Comparison of ENCODE assay signal across 21 cellular contexts in the genomic region with DNA sequence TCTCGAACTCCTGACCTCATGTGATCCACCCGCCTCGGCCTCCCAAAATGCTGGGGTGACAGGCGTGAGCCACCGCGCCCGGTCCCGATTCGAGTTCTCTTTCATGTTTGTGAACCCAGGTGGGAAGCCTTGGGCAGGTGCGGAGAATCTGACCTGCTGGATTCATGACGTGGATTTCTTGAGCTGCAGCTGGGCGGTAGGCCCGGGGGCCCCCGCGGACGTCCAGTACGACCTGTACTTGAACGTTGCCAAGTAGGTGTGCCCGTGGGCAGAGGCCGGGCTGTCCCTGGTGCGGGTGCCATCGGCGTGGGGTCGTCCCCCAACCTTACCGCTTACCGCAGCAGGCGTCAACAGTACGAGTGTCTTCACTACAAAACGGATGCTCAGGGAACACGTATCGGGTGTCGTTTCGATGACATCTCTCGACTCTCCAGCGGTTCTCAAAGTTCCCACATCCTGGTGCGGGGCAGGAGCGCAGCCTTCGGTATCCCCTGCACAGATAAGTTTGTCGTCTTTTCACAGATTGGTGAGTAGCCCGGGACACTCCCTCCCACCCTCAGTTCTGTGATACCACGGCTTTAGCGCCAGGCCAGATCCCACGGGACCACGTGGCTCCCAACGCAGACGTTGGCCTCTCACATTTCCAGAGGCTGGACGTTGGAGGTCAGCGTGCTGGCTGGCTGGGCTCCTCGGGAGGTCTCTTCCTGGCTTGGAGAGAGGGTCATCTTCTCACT. TPM values are rescaled to one million over a fixed set of nuclear protein-coding genes. Genes with fewer than 3 reads are reported as not detected.
"Had no signal": no experiment of that assay in that cellular context is flagged by ENCODE, and none has a peak within 500 bp of the region (broad histone marks: within the 10 kb centered on the region; RNA-seq: fewer than 3 reads in every experiment).

No MANE protein-coding gene starts in this region.

- ATAC-seq: pancreas had no signal

- H3K4me3 ChIP-seq: coronary artery, heart left ventricle, neural progenitor cell, pancreas, prostate gland, right lobe of liver, stomach had no signal

- DNase-seq: effector CD4-positive, alpha-beta T cell; endodermal cell; foreskin melanocyte; hippocampal formation; kidney glomerular epithelial cell; occipital lobe; stimulated activated CD4-positive, alpha-beta T cell treated with anti-CD3 and anti-CD28 coated beads, Interleukin-2, amount 100 ng/mL, for 24 hours; stimulated activated naive CD4-positive, alpha-beta T cell; stomach; substantia nigra; trophoblast cell had no signal

- H3K27me3 Mint-ChIP-seq: natural killer cell treated with Interleukin-12 subunit alpha and Interleukin-12 subunit beta and Interleukin-15 and Interleukin-18, amount 100 ng/mL, for 72 hours had no signal

- H3K4me1 ChIP-seq: pancreas, prostate gland, right lobe of liver, stomach had no signal

- H3K9me3 Mint-ChIP-seq: endodermal cell; mesothelial cell of epicardium; natural killer cell treated with Interleukin-12 subunit alpha and Interleukin-12 subunit beta and Interleukin-15 and Interleukin-18, amount 100 ng/mL, for 72 hours; neural progenitor cell had no signal

- H3K4me1 Mint-ChIP-seq: mesothelial cell of epicardium had no signal

- H3K4me3 Mint-ChIP-seq: endodermal cell; mesothelial cell of epicardium; natural killer cell treated with Interleukin-12 subunit alpha and Interleukin-12 subunit beta and Interleukin-15 and Interleukin-18, amount 100 ng/mL, for 72 hours; neural progenitor cell had no signal

- H3K9me3 ChIP-seq: heart left ventricle, pancreas, prostate gland, right lobe of liver, stomach had no signal

- H3K27me3 ChIP-seq: heart left ventricle, neural progenitor cell, pancreas, right lobe of liver, stomach had no signal

- H3K27ac Mint-ChIP-seq: endodermal cell; mesothelial cell of epicardium; natural killer cell treated with Interleukin-12 subunit alpha and Interleukin-12 subunit beta and Interleukin-15 and Interleukin-18, amount 100 ng/mL, for 72 hours; neural progenitor cell had no signal

- H3K27ac ChIP-seq: coronary artery, heart left ventricle, neural progenitor cell, pancreas, prostate gland, right lobe of liver, stomach had no signal

- H3K36me3 Mint-ChIP-seq: mesothelial cell of epicardium; natural killer cell treated with Interleukin-12 subunit alpha and Interleukin-12 subunit beta and Interleukin-15 and Interleukin-18, amount 100 ng/mL, for 72 hours had no signal

- H3K36me3 ChIP-seq: neural progenitor cell, pancreas, prostate gland, right lobe of liver had no signal

RNA-seq across cellular contexts. Expression of gene IL3RA, which starts 15.6 kb away (rescaled TPM):
- total RNA-seq: endodermal cell, myocyte, renal cortical epithelial cell had no signal
